ENCODE assay signal across 1 cellular context in the genomic region with DNA sequence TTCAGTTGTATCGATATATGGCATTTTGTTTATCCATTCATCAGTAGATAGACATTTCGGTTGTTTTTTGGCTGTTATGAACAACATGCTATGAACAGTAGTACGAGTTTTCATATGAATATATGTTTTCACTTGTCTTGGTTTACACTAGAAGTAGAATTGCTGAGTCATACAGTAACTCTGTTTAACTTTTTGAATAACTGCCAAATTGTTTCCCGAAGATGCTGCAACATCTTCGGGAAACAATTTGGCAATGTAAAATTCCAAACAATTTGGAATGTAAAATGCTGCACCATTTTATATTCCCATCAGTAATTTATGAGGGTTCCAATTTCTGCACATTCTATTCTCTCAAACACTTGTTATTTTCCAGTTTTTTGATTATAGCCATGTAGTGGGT.
TF ChIP-seq lines count a peak whose summit lies in the region.

No MANE protein-coding gene starts in this region.

TF ChIP-seq in K562, 482 proteins besides CTCF, POLR2A, EP300 and RAD21 (continued from another document and continues in another):
- TF ChIP-seq ZNF511 (CRISPR knock-in tag; IDR thresholded peaks at IDR 0.05): no peak
- TF ChIP-seq RBFOX2 (IDR thresholded peaks at IDR 0.05; ENCODE audit: low read depth, low read length): no peak
- TF ChIP-seq U2AF2 (optimal IDR thresholded peaks at IDR 0.05; ENCODE audit: low read depth, low read length): no peak
- TF ChIP-seq CREBBP (IDR thresholded peaks at IDR 0.05; ENCODE audit: low read depth, low read length): no peak
- no peak for TF ChIP-seq TSHZ1 (CRISPR knock-in tag; IDR thresholded peaks at IDR 0.05)
- no peak for TF ChIP-seq SRSF1 (IDR thresholded peaks at IDR 0.05; ENCODE audit: low read depth, low read length)
- peak; percentile 90 for TF ChIP-seq MAFF (IDR thresholded peaks at IDR 0.05; ENCODE audit: low read length)
- TF ChIP-seq MCM3 (IDR thresholded peaks at IDR 0.05): no peak
- TF ChIP-seq HDAC6 (IDR thresholded peaks at IDR 0.05; ENCODE audit: low read depth, low read length): no peak
- peak; percentile 94 for TF ChIP-seq ZNF316 (IDR thresholded peaks at IDR 0.05)
- TF ChIP-seq CCAR2 (IDR thresholded peaks at IDR 0.05; ENCODE audit: low read depth, low read length): no peak
- TF ChIP-seq HNRNPLL (IDR thresholded peaks at IDR 0.05; ENCODE audit: low read depth, low read length, poor library complexity, severe bottlenecking): no peak
- no peak for TF ChIP-seq ZBTB34 (CRISPR knock-in tag; IDR thresholded peaks at IDR 0.05)
- TF ChIP-seq MTA1 (IDR thresholded peaks at IDR 0.05; ENCODE audit: borderline replicate concordance): no peak
- TF ChIP-seq ESRRA (IDR thresholded peaks at IDR 0.05; ENCODE audit: borderline replicate concordance, low read depth): no peak
- TF ChIP-seq, protein P1, sequence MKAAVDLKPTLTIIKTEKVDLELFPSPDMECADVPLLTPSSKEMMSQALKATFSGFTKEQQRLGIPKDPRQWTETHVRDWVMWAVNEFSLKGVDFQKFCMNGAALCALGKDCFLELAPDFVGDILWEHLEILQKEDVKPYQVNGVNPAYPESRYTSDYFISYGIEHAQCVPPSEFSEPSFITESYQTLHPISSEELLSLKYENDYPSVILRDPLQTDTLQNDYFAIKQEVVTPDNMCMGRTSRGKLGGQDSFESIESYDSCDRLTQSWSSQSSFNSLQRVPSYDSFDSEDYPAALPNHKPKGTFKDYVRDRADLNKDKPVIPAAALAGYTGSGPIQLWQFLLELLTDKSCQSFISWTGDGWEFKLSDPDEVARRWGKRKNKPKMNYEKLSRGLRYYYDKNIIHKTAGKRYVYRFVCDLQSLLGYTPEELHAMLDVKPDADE (conservative IDR thresholded peaks at IDR 0.05; ENCODE audit: control insufficient read depth, low read depth, low read length): no peak
- no peak for TF ChIP-seq MTA3 (IDR thresholded peaks at IDR 0.05; ENCODE audit: borderline replicate concordance)
- TF ChIP-seq ZNF124 (CRISPR knock-in tag; IDR thresholded peaks at IDR 0.05): no peak
- no peak for TF ChIP-seq ZNF444 (CRISPR knock-in tag; IDR thresholded peaks at IDR 0.05)
- TF ChIP-seq, protein P2, sequence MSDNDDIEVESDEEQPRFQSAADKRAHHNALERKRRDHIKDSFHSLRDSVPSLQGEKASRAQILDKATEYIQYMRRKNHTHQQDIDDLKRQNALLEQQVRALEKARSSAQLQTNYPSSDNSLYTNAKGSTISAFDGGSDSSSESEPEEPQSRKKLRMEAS (CRISPR knock-in tag; IDR thresholded peaks at IDR 0.05): no peak
- TF ChIP-seq, protein P3, sequence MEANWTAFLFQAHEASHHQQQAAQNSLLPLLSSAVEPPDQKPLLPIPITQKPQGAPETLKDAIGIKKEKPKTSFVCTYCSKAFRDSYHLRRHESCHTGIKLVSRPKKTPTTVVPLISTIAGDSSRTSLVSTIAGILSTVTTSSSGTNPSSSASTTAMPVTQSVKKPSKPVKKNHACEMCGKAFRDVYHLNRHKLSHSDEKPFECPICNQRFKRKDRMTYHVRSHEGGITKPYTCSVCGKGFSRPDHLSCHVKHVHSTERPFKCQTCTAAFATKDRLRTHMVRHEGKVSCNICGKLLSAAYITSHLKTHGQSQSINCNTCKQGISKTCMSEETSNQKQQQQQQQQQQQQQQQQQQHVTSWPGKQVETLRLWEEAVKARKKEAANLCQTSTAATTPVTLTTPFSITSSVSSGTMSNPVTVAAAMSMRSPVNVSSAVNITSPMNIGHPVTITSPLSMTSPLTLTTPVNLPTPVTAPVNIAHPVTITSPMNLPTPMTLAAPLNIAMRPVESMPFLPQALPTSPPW (CRISPR knock-in tag; IDR thresholded peaks at IDR 0.05): no peak
- peak; percentile 86 for TF ChIP-seq MAFK (IDR thresholded peaks at IDR 0.05; ENCODE audit: low read length)
- TF ChIP-seq NEUROD1 (IDR thresholded peaks at IDR 0.05; ENCODE audit: borderline replicate concordance, low read depth, low read length, partially characterized antibody): no peak
- peak; percentile 33; the same call in 1 of the 2 replicates for TF ChIP-seq NFIC (IDR thresholded peaks at IDR 0.05)
- TF ChIP-seq, protein P4, sequence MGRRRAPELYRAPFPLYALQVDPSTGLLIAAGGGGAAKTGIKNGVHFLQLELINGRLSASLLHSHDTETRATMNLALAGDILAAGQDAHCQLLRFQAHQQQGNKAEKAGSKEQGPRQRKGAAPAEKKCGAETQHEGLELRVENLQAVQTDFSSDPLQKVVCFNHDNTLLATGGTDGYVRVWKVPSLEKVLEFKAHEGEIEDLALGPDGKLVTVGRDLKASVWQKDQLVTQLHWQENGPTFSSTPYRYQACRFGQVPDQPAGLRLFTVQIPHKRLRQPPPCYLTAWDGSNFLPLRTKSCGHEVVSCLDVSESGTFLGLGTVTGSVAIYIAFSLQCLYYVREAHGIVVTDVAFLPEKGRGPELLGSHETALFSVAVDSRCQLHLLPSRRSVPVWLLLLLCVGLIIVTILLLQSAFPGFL (CRISPR knock-in tag; IDR thresholded peaks at IDR 0.05): no peak
- TF ChIP-seq RUNX1 (IDR thresholded peaks at IDR 0.05; ENCODE audit: low read depth): no peak
- TF ChIP-seq HDGF (IDR thresholded peaks at IDR 0.05): no peak
- no peak for TF ChIP-seq ARHGAP35 (IDR thresholded peaks at IDR 0.05; ENCODE audit: partially characterized antibody)
- no peak for TF ChIP-seq SIN3A (IDR thresholded peaks at IDR 0.05; ENCODE audit: borderline replicate concordance in 2 of 2, control insufficient read depth in 1 of 2, low read depth in 2 of 2, low read length in 2 of 2)
- no peak for TF ChIP-seq ATF7 (IDR thresholded peaks at IDR 0.05)
- no peak for TF ChIP-seq PHB2 (IDR thresholded peaks at IDR 0.05; ENCODE audit: low read depth)
- peak; percentile 59; the same call in 1 of the 2 replicates for TF ChIP-seq BACH1 (tag; IDR thresholded peaks at IDR 0.05)
- TF ChIP-seq DIDO1 (tag; IDR thresholded peaks at IDR 0.05; ENCODE audit: low read depth): no peak
- no peak for TF ChIP-seq POLR3G (IDR thresholded peaks at IDR 0.05; ENCODE audit: extremely low read depth, insufficient read length, insufficient replicate concordance)
- TF ChIP-seq MAFG (tag; conservative IDR thresholded peaks at IDR 0.05): peak; percentile 92
- peak; percentile 74 for TF ChIP-seq NFE2 (IDR thresholded peaks at IDR 0.05; ENCODE audit: low read depth)
- no peak for TF ChIP-seq CBFA2T2 (conservative IDR thresholded peaks at IDR 0.05)
- no peak for TF ChIP-seq ZNF740 (CRISPR knock-in tag; IDR thresholded peaks at IDR 0.05)
- TF ChIP-seq ZNF740 (tag; IDR thresholded peaks at IDR 0.05): no peak
- no peak for TF ChIP-seq RFX7 (CRISPR knock-in tag; IDR thresholded peaks at IDR 0.05)
- TF ChIP-seq XRCC5 (IDR thresholded peaks at IDR 0.05; ENCODE audit: low read depth, low read length): no peak
- TF ChIP-seq RB1 (IDR thresholded peaks at IDR 0.05; ENCODE audit: low read depth): no peak
- TF ChIP-seq E2F4 (CRISPR knock-in tag; IDR thresholded peaks at IDR 0.05; ENCODE audit: low read depth): no peak
- no peak for TF ChIP-seq BRF1 (IDR thresholded peaks at IDR 0.05; ENCODE audit: borderline replicate concordance, extremely low read depth, insufficient read length)
- no peak for TF ChIP-seq STAT5B (CRISPR knock-in tag; IDR thresholded peaks at IDR 0.05)
- TF ChIP-seq NFE2L1 (tag; IDR thresholded peaks at IDR 0.05; ENCODE audit: borderline replicate concordance, low read depth): peak; percentile 89
- no peak for TF ChIP-seq ZNF75A (CRISPR knock-in tag; IDR thresholded peaks at IDR 0.05)
- TF ChIP-seq, protein P5, sequence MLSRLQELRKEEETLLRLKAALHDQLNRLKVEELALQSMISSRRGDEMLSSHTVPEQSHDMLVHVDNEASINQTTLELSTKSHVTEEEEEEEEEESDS (CRISPR knock-in tag; IDR thresholded peaks at IDR 0.05): no peak
- TF ChIP-seq POLR3A (IDR thresholded peaks at IDR 0.05; ENCODE audit: borderline replicate concordance, extremely low read depth, insufficient read depth, insufficient read length): no peak
- no peak for TF ChIP-seq XRCC3 (IDR thresholded peaks at IDR 0.05)
- no peak for TF ChIP-seq IRF2 (CRISPR knock-in tag; IDR thresholded peaks at IDR 0.05)
- TF ChIP-seq, protein P6, sequence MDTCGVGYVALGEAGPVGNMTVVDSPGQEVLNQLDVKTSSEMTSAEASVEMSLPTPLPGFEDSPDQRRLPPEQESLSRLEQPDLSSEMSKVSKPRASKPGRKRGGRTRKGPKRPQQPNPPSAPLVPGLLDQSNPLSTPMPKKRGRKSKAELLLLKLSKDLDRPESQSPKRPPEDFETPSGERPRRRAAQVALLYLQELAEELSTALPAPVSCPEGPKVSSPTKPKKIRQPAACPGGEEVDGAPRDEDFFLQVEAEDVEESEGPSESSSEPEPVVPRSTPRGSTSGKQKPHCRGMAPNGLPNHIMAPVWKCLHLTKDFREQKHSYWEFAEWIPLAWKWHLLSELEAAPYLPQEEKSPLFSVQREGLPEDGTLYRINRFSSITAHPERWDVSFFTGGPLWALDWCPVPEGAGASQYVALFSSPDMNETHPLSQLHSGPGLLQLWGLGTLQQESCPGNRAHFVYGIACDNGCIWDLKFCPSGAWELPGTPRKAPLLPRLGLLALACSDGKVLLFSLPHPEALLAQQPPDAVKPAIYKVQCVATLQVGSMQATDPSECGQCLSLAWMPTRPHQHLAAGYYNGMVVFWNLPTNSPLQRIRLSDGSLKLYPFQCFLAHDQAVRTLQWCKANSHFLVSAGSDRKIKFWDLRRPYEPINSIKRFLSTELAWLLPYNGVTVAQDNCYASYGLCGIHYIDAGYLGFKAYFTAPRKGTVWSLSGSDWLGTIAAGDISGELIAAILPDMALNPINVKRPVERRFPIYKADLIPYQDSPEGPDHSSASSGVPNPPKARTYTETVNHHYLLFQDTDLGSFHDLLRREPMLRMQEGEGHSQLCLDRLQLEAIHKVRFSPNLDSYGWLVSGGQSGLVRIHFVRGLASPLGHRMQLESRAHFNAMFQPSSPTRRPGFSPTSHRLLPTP (IDR thresholded peaks at IDR 0.05; ENCODE audit: borderline replicate concordance, extremely low read depth, insufficient read length): no peak
- no peak for TF ChIP-seq ZNF445 (CRISPR knock-in tag; IDR thresholded peaks at IDR 0.05; ENCODE audit: low read depth)
- TF ChIP-seq TAF7 (tag; IDR thresholded peaks at IDR 0.05): no peak
